In the genomic region with DNA sequence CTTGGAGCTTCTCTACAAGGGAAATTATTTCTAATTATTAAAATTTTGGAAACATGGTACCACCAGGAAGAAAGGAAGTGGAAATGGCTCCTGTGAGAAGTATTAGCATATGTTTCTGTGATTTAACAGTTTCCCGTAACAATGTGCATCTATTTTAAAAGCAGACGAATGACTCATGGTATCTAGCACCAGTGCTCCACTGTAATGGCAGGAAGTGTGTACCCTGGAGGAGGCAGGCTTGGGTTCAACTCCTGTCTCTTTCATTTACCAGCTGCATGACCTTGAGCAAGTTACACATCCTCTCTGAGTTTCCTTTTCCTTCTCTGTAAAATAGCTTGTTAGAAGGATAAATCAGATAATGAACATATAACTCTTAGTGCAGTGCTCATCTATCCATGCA, we compare ENCODE assay signal across 9 cellular contexts. TPM values are rescaled to one million over a fixed set of nuclear protein-coding genes. Genes with fewer than 3 reads are reported as not detected.
DNase-seq lines count a peak whose midpoint lies in the region; ATAC-seq, FAIRE-seq and TF ChIP-seq lines count a peak whose summit lies in the region.
"Had no signal": no experiment of that assay in that cellular context is flagged by ENCODE, and none has a peak within 500 bp of the region (broad histone marks: within the 10 kb centered on the region; RNA-seq: fewer than 3 reads in every experiment).

No MANE protein-coding gene starts in this region.

- in situ Hi-C loops in ACHN (cut with HindIII; ENCODE audit: low pct_ligation_motif_present, low pct_unique_long_range_greater_than_20kb, low sequenced_read_pairs): no loop called here

- TF ChIP-seq CTCF in tibial nerve (IDR thresholded peaks at IDR 0.05): no peak

- TF ChIP-seq EP300 in tibial nerve (IDR thresholded peaks at IDR 0.05): no peak

- H3K27ac ChIP-seq in tibial nerve: no peak overlapping the region

- peaks cover 0 to 4% (median 0%) of the 10 kb centered on the region in 3 donors for H3K36me3 ChIP-seq in tibial nerve

- FAIRE-seq in HTR-8/SVneo (lab: Jason Lieb, UNC): no peak

- H3K4me3 Mint-ChIP-seq in T-cell: no peak overlapping the region

- H3K9me3 Mint-ChIP-seq in T-cell: no peaks in the 10 kb centered on the region

- CTCF ChIA-PET in T-cell (lab: Charles Lee): no interaction called here

- peaks cover 11% of the 10 kb centered on the region for H3K36me3 Mint-ChIP-seq in T-cell

- H3K27me3 ChIP-seq in tibial nerve: no peaks in the 10 kb centered on the region

- H3K4me1 Mint-ChIP-seq in T-cell: peaks cover 7 to 24% (median 20%) of the 10 kb centered on the region in 3 donors

- WGBS in tibial nerve, 2 donors: 46 to 50% methylated on average over 2 of the region's 2 CpGs

- no peaks in the 10 kb centered on the region for H3K27me3 Mint-ChIP-seq in T-cell

- TF ChIP-seq POLR2A in tibial nerve (IDR thresholded peaks at IDR 0.05): no peak

- no peaks in the 10 kb centered on the region for H3K9me3 ChIP-seq in tibial nerve

- POLR2A ChIA-PET in T-cell (lab: Charles Lee): interaction anchor here in 1 of 2 donors (0.7 kb wide), 1 partner anchor 21 kb away, joined by 3 read pairs; no protein-coding TSS in a partner anchor

- H3K4me3 ChIP-seq in tibial nerve: no peak overlapping the region

- H3K27ac Mint-ChIP-seq in T-cell: peak overlapping the region in 1 of 2 donors; percentile 23

- ATAC-seq in T-cell (replicated peaks in 1 of 4): peak in 3 of 4 experiments; percentile 50 to 75 (median 71)
- ATAC-seq in GM18909 (IDR thresholded peaks at IDR 0.05; ENCODE audit: poor library complexity, unreplicated experiment): no peak

- peaks cover 0 to 18% (median 2%) of the 10 kb centered on the region in 4 donors for H3K4me1 ChIP-seq in tibial nerve

- peak; percentile 22 for DNase-seq in ACHN
- DNase-seq in HCEC 1CT: peak; percentile 92
- DNase-seq in T-cell: no peak
- peak; percentile 68 for DNase-seq in foreskin melanocyte
- no peak for DNase-seq in tibial nerve (ENCODE audit: low spot score in 2 of 2)
- no peak for DNase-seq in HTR-8/SVneo (ENCODE audit: insufficient read length, low spot score)
- no peak for DNase-seq in OCI-M2 (lab: John Stamatoyannopoulos, UW; ENCODE audit: unreplicated experiment)
- DNase-seq: NCI-H526 had no signal

RNA-seq across cellular contexts. Expression of a gene that starts 41.0 kb away (rescaled TPM):
- total RNA-seq in T-cell (under 1 TPM in 3 of 5 donors, not detected in 2; 0.10 to 0.82 (median 0.13) TPM), tibial nerve (10 to 100 TPM; 34.5 to 64.1 (median 47.1) TPM)

Comparison
In these comparisons a context has a peak if more than half of its experiments do, and no peak if none do; other contexts are left out.
1. DNase-seq: peak in ACHN (single experiment), HCEC 1CT (single experiment) and foreskin melanocyte (single experiment); none in T-cell (0 of 34), tibial nerve (0 of 2), HTR-8/SVneo (single experiment) and OCI-M2 (single experiment).
2. RNA of a gene that starts 41.0 kb away (total RNA-seq): 34.5 to 64.1 TPM in tibial nerve; 0.10 to 0.82 TPM in T-cell; every median in the first group is over 10 times any median in the second.